Comparison of ENCODE assay signal across 24 cellular contexts in genomic region chr2:100072503-100072902, GRCh38.
"Had no signal": no experiment of that assay in that cellular context is flagged by ENCODE, and none has a peak within 500 bp of the region (broad histone marks: within the 10 kb centered on the region; RNA-seq: fewer than 3 reads in every experiment).

No MANE protein-coding gene starts in this region.

- ATAC-seq: foreskin keratinocyte; naive thymus-derived CD4-positive, alpha-beta T cell; pancreas; WTC11 had no signal

- H3K4me3 ChIP-seq: adrenal gland, esophagus muscularis mucosa, pancreas, prostate gland, suprapubic skin, tibial artery had no signal

- H3K27ac ChIP-seq: adrenal gland, esophagus muscularis mucosa, foreskin keratinocyte, pancreas, suprapubic skin, tibial artery had no signal

- H3K27me3 ChIP-seq: adrenal gland, esophagus muscularis mucosa, foreskin keratinocyte, pancreas, suprapubic skin, tibial artery had no signal

- H3K9me3 ChIP-seq: adrenal gland, esophagus muscularis mucosa, pancreas, prostate gland, suprapubic skin, tibial artery had no signal

- H3K36me3 ChIP-seq: adrenal gland, esophagus muscularis mucosa, pancreas, prostate gland, suprapubic skin, tibial artery had no signal

- DNase-seq: activated CD4-positive, alpha-beta T cell treated with anti-CD3 and anti-CD28 coated beads for 1 hour; activated CD4-positive, alpha-beta T cell treated with anti-CD3 and anti-CD28 coated beads, Interleukin-2, amount 50 U/mL, for 1 hour; activated effector memory CD4-positive, alpha-beta T cell treated with anti-CD3 and anti-CD28 coated beads, Interleukin-2, amount 50 U/mL, for 16 hours; activated naive CD4-positive, alpha-beta T cell treated with anti-CD3 and anti-CD28 coated beads for 36 hours; activated naive CD8-positive, alpha-beta T cell treated with anti-CD3 and anti-CD28 coated beads for 36 hours; adrenal gland; aorta; caudate nucleus; endodermal cell; foreskin keratinocyte; mammary epithelial cell; naive thymus-derived CD4-positive, alpha-beta T cell; nucleus accumbens; pancreas; retina; stimulated activated CD4-positive, alpha-beta T cell treated with anti-CD3 and anti-CD28 coated beads, Interleukin-15, amount 100 ng/mL, for 24 hours; stimulated activated CD4-positive, alpha-beta T cell treated with anti-CD3 and anti-CD28 coated beads, Interleukin-2, amount 100 ng/mL, for 24 hours; stimulated activated naive CD4-positive, alpha-beta T cell; T-helper 2 cell; tibial artery had no signal

- H3K4me1 ChIP-seq: adrenal gland, foreskin keratinocyte, suprapubic skin had no signal
